In genomic region chr6:41503841-41504525, GRCh38 we compare ENCODE assay signal across 8 cellular contexts. TPM values are rescaled to one million over a fixed set of nuclear protein-coding genes. Genes with fewer than 3 reads are reported as not detected.
A peak's percentile ranks its signal among the peaks of the same experiment; 100 is the strongest.
DNase-seq lines count a peak whose midpoint lies in the region; ATAC-seq and TF ChIP-seq lines count a peak whose summit lies in the region.

No MANE protein-coding gene starts in this region.

- H3K4me1 ChIP-seq in neuronal stem cell (ENCODE audit: control insufficient read depth in 2 of 2, insufficient read depth in 1 of 2, low read depth in 1 of 2, low read length in 2 of 2): peaks cover 17 to 23% of the 10 kb centered on the region in 2 donors

- peak overlapping the region; percentile 84 for H3K18ac ChIP-seq in neuronal stem cell (ENCODE audit: low read length)

- H2BK5ac ChIP-seq in neuronal stem cell (ENCODE audit: low read length): no peak overlapping the region

- CTCF ChIA-PET in activated CD4-positive, alpha-beta T cell treated with anti-CD3 and anti-CD28 coated beads, Interleukin-2, amount 10 ng/mL, durations not matched to agents 7 days and 5 days (lab: Charles Lee): no interaction called here

- H3K4me3 ChIP-seq in fibroblast of the aortic adventitia (ENCODE audit: low read depth, low read length) (peak overlapping the region; percentile 13), neuronal stem cell (ENCODE audit: low read length in 2 of 2) (peak overlapping the region; percentile 11 to 61)

- no peaks in the 10 kb centered on the region for H3K9me3 ChIP-seq in neuronal stem cell (replicated peaks in 1 of 2; ENCODE audit: control insufficient read depth in 2 of 2, insufficient read depth in 1 of 2, low read depth in 1 of 2, low read length in 2 of 2)

- H3K79me1 ChIP-seq in neuronal stem cell (ENCODE audit: low read depth, low read length): no peaks in the 10 kb centered on the region

- DNase-seq in activated CD4-positive, alpha-beta T cell treated with anti-CD3 and anti-CD28 coated beads, Interleukin-2, amount 10 ng/mL, durations not matched to agents 7 days and 5 days: no peak
- DNase-seq in activated CD4-positive, alpha-beta T cell treated with anti-CD3 and anti-CD28 coated beads, Interleukin-2, amount 50 U/mL, for 4 hours: no peak
- DNase-seq in RPMI7951 (ENCODE audit: low read depth) (peak; percentile 44), fibroblast of the aortic adventitia (ENCODE audit: low read depth) (peak; percentile 66), neuronal stem cell (ENCODE audit: low spot score) (no peak), cerebellar cortex (ENCODE audit: low spot score) (no peak)

- H3K23ac ChIP-seq in neuronal stem cell (ENCODE audit: low read depth, low read length, poor library complexity): no peak overlapping the region

- H3K4me3 Mint-ChIP-seq in activated CD4-positive, alpha-beta T cell treated with anti-CD3 and anti-CD28 coated beads, Interleukin-2, amount 10 ng/mL, durations not matched to agents 7 days and 5 days: peak overlapping the region; percentile 26

- no peak overlapping the region for H3K27ac ChIP-seq in neuronal stem cell (replicated peaks; ENCODE audit: low read length)

- peak overlapping the region; percentile 66 for H3K4me2 ChIP-seq in neuronal stem cell (ENCODE audit: insufficient read depth, low read length, poor library complexity, severe bottlenecking)

- H3K4ac ChIP-seq in neuronal stem cell (ENCODE audit: low read length): no peak overlapping the region

- H2BK120ac ChIP-seq in neuronal stem cell (ENCODE audit: low read depth, low read length): peak overlapping the region; percentile 77

- H2BK15ac ChIP-seq in neuronal stem cell (ENCODE audit: low read length): no peak overlapping the region

- H3K9me3 Mint-ChIP-seq in activated CD4-positive, alpha-beta T cell treated with anti-CD3 and anti-CD28 coated beads, Interleukin-2, amount 10 ng/mL, durations not matched to agents 7 days and 5 days: no peaks in the 10 kb centered on the region

- no peak overlapping the region for H3K9ac ChIP-seq in neuronal stem cell (ENCODE audit: low read depth, low read length, poor library complexity)

- no peak for TF ChIP-seq CTCF in fibroblast of the aortic adventitia (IDR thresholded peaks at IDR 0.05; ENCODE audit: insufficient read depth, low read length)

- no peaks in the 10 kb centered on the region for H3K36me3 ChIP-seq in neuronal stem cell (replicated peaks in 1 of 2; ENCODE audit: control insufficient read depth in 2 of 2, insufficient read depth in 2 of 2, low read length in 2 of 2)

- H3K27ac Mint-ChIP-seq in activated CD4-positive, alpha-beta T cell treated with anti-CD3 and anti-CD28 coated beads, Interleukin-2, amount 10 ng/mL, durations not matched to agents 7 days and 5 days: no peak overlapping the region

- no peak overlapping the region for H4K91ac ChIP-seq in neuronal stem cell (ENCODE audit: low read depth, low read length, poor library complexity)

- no peak overlapping the region for H4K8ac ChIP-seq in neuronal stem cell (ENCODE audit: low read depth, low read length)

- H3K4me1 Mint-ChIP-seq in activated CD4-positive, alpha-beta T cell treated with anti-CD3 and anti-CD28 coated beads, Interleukin-2, amount 10 ng/mL, durations not matched to agents 7 days and 5 days: peaks cover 9% of the 10 kb centered on the region

- peak overlapping the region; percentile 96 for H2AFZ ChIP-seq in neuronal stem cell (ENCODE audit: low read length)

- WGBS in neuronal stem cell (ENCODE audit: extremely low coverage in 2 of 2, insufficient read length in 2 of 2, insufficient replicate concordance in 1 of 2), 2 donors: no CpG with 5 or more reads among the region's 55 CpGs

- POLR2A ChIA-PET in activated CD4-positive, alpha-beta T cell treated with anti-CD3 and anti-CD28 coated beads, Interleukin-2, amount 10 ng/mL, durations not matched to agents 7 days and 5 days (lab: Charles Lee): no interaction called here

- peak overlapping the region; percentile 47 for H2AK5ac ChIP-seq in neuronal stem cell (ENCODE audit: low read depth, low read length)

- H3K27me3 ChIP-seq in neuronal stem cell (ENCODE audit: control insufficient read depth in 3 of 3, insufficient read depth in 3 of 3, low read depth in 1 of 3, low read length in 3 of 3): peaks cover 7 to 62% (median 45%) of the 10 kb centered on the region in 3 experiments

- H3K14ac ChIP-seq in neuronal stem cell (ENCODE audit: low read length): peak overlapping the region; percentile 56

- H3K27me3 Mint-ChIP-seq in activated CD4-positive, alpha-beta T cell treated with anti-CD3 and anti-CD28 coated beads, Interleukin-2, amount 10 ng/mL, durations not matched to agents 7 days and 5 days: peaks cover 63% of the 10 kb centered on the region

- ATAC-seq in GM21390 (IDR thresholded peaks at IDR 0.05; ENCODE audit: unreplicated experiment) (no peak), HG03565 (IDR thresholded peaks at IDR 0.05; ENCODE audit: unreplicated experiment) (no peak)

- H3K36me3 Mint-ChIP-seq in activated CD4-positive, alpha-beta T cell treated with anti-CD3 and anti-CD28 coated beads, Interleukin-2, amount 10 ng/mL, durations not matched to agents 7 days and 5 days (ENCODE audit: low read depth): no peaks in the 10 kb centered on the region

- H2BK12ac ChIP-seq in neuronal stem cell (ENCODE audit: low read length): no peak overlapping the region

RNA-seq across cellular contexts. Expression of gene FOXP4, which starts 42.2 kb away (rescaled TPM):
- 1 to 10 TPM; 4.8 to 5.3 TPM for total RNA-seq in activated CD4-positive, alpha-beta T cell treated with anti-CD3 and anti-CD28 coated beads, Interleukin-2, amount 10 ng/mL, durations not matched to agents 7 days and 5 days
- 3.1 and 4.7 TPM in 2 replicates for total RNA-seq in RPMI7951 (2014; rRNA removed; shearing (Covaris generic))
- 0.41 and 2.9 TPM in 2 replicates for total RNA-seq in fibroblast of the aortic adventitia (ENCODE audit: low replicate concordance)
- polyA plus RNA-seq in neuronal stem cell (2013, experiment 1 of 2): 43.1 TPM
- polyA plus RNA-seq in neuronal stem cell (2013, experiment 2 of 2): 44.6 TPM

Comparison
In these comparisons a context has a peak if more than half of its experiments do, and no peak if none do; other contexts are left out.
1. DNase-seq: peak in RPMI7951 (single experiment) and fibroblast of the aortic adventitia (single experiment); none in activated CD4-positive, alpha-beta T cell treated with anti-CD3 and anti-CD28 coated beads, Interleukin-2, amount 10 ng/mL, durations not matched to agents 7 days and 5 days (single experiment), activated CD4-positive, alpha-beta T cell treated with anti-CD3 and anti-CD28 coated beads, Interleukin-2, amount 50 U/mL, for 4 hours (0 of 2), neuronal stem cell (single experiment) and cerebellar cortex (single experiment).